In the genomic region with DNA sequence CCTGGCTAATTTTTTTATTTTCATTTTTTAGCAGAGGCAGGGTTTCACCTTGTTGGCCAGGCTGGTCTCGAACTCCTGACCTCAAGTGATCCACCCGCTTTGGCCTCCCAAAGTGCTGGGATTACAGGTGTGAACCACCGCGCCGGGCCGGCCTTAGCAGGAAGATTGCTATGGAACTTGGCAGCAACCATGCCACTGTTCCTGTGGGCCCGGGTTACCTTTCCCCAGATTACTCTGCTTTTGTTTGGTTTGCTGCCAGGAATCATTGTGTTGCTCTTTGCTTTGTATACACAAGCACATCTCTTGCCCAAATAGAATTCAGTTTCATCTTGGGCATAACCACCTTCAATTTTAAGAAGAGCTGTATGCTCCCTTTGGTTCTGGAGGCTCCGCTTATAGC, we compare ENCODE assay signal across 14 cellular contexts. TPM values are rescaled to one million over a fixed set of nuclear protein-coding genes. Genes with fewer than 3 reads are reported as not detected.
"Had no signal": no experiment of that assay in that cellular context is flagged by ENCODE, and none has a peak within 500 bp of the region (broad histone marks: within the 10 kb centered on the region; RNA-seq: fewer than 3 reads in every experiment).

No MANE protein-coding gene starts in this region.

RNA-seq across cellular contexts. Expression of a gene that starts 51.7 kb away (rescaled TPM):
- total RNA-seq: left cardiac atrium, left ventricle myocardium superior, lower lobe of right lung, mammary epithelial cell, mesothelial cell of epicardium, occipital lobe, osteocyte, posterior vena cava, psoas muscle, skeletal muscle tissue, smooth muscle cell, transverse colon, vagina had no signal
- polyA plus RNA-seq: keratinocyte, mammary epithelial cell, psoas muscle, smooth muscle cell had no signal
